In genomic region chr12:131586269-131586668, GRCh38 we compare ENCODE assay signal across 21 cellular contexts.
"Had no signal": no experiment of that assay in that cellular context is flagged by ENCODE, and none has a peak within 500 bp of the region (broad histone marks: within the 10 kb centered on the region; RNA-seq: fewer than 3 reads in every experiment).

No MANE protein-coding gene starts in this region.

- H3K36me3 ChIP-seq: colonic mucosa, esophagus muscularis mucosa, esophagus squamous epithelium, gastrocnemius medialis, gastroesophageal sphincter, heart left ventricle, heart right ventricle had no signal

- DNase-seq: colonic mucosa; cortex of kidney; dermis blood vessel endothelial cell; effector CD4-positive, alpha-beta T cell; effector CD8-positive, alpha-beta T cell; effector memory CD4-positive, alpha-beta T cell; effector memory CD8-positive, alpha-beta T cell; erythroblast; esophagus squamous epithelium; foreskin fibroblast; foreskin keratinocyte; foreskin melanocyte; gastrocnemius medialis; glutamatergic neuron; heart left ventricle; heart right ventricle had no signal

- ATAC-seq: effector memory CD8-positive, alpha-beta T cell; foreskin keratinocyte; gastrocnemius medialis; gastroesophageal sphincter; heart right ventricle had no signal

- H3K4me3 ChIP-seq: colonic mucosa, coronary artery, dorsolateral prefrontal cortex, esophagus muscularis mucosa, esophagus squamous epithelium, gastrocnemius medialis, gastroesophageal sphincter, heart left ventricle, heart right ventricle had no signal

- H3K27me3 ChIP-seq: colonic mucosa, foreskin keratinocyte had no signal

- H3K4me1 ChIP-seq: colonic mucosa, esophagus muscularis mucosa, esophagus squamous epithelium, foreskin keratinocyte, gastrocnemius medialis, gastroesophageal sphincter had no signal

- H3K9me3 ChIP-seq: colonic mucosa, esophagus muscularis mucosa, gastrocnemius medialis, gastroesophageal sphincter, heart left ventricle had no signal

- H3K27ac ChIP-seq: colonic mucosa, coronary artery, dorsolateral prefrontal cortex, epithelial cell of prostate, esophagus muscularis mucosa, esophagus squamous epithelium, foreskin keratinocyte, gastrocnemius medialis, gastroesophageal sphincter, heart left ventricle, heart right ventricle had no signal
